1 cellular context compared by ENCODE assay signal in genomic region chr22:27466229-27466628, GRCh38.
TF ChIP-seq lines count a peak whose summit lies in the region.

No MANE protein-coding gene starts in this region.

TF ChIP-seq in HepG2, 621 proteins besides CTCF, POLR2A, EP300 and RAD21 (continued from another document):
- TF ChIP-seq, protein P1, sequence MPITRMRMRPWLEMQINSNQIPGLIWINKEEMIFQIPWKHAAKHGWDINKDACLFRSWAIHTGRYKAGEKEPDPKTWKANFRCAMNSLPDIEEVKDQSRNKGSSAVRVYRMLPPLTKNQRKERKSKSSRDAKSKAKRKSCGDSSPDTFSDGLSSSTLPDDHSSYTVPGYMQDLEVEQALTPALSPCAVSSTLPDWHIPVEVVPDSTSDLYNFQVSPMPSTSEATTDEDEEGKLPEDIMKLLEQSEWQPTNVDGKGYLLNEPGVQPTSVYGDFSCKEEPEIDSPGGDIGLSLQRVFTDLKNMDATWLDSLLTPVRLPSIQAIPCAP (CRISPR knock-in tag; IDR thresholded peaks at IDR 0.05; ENCODE audit: low read depth): no peak
- TF ChIP-seq MAFG (CRISPR knock-in tag; IDR thresholded peaks at IDR 0.05) (no peak), TRIM22 (IDR thresholded peaks at IDR 0.05) (no peak), SAP130 (CRISPR knock-in tag; IDR thresholded peaks at IDR 0.05; ENCODE audit: low read depth) (no peak)
